Comparison of ENCODE assay signal across 29 cellular contexts in the genomic region with DNA sequence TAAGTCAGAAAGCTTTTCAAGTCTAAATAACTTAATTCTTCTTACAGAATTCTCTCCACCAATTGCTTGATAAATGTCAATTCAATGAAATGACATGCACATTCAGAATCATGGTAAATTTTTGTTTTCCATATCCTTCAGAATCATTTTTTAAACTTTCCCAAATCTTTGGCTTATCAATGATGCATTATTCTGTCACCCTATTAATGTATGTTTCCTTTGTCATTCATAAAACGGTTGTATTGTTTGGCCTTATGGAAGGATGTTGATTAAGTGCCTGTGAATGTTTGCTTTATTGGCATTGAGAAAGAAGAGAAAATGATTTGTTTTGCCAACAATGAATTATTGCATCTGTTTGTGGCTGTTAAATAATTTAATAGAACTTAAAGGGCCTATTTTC.
"Had no signal": no experiment of that assay in that cellular context is flagged by ENCODE, and none has a peak within 500 bp of the region (broad histone marks: within the 10 kb centered on the region; RNA-seq: fewer than 3 reads in every experiment).

No MANE protein-coding gene starts in this region.

- H3K36me3 ChIP-seq: stomach, suprapubic skin, thoracic aorta, thyroid gland, tibial artery, tibial nerve, transverse colon, upper lobe of left lung, upper lobe of right lung, uterus, vagina had no signal

- H3K36me3 Mint-ChIP-seq: stimulated activated effector memory CD8-positive, alpha-beta T cell treated with anti-CD3 and anti-CD28 coated beads, Interleukin-12 subunit alpha, Interleukin-12 subunit beta, amount 100 ng/mL, for 72 hours; stimulated activated memory B cell treated with anti-CD40 and anti-IgM and Interleukin-4, amounts not matched to agents 10 μg/mL and 1 μg/mL and 100 μg/mL, for 72 hours; stimulated activated naive B cell treated with anti-CD40 and anti-IgM and Interleukin-4, amounts not matched to agents 10 μg/mL and 1 μg/mL and 100 μg/mL, for 72 hours; type B pancreatic cell had no signal

- ATAC-seq: stimulated activated effector memory CD8-positive, alpha-beta T cell treated with anti-CD3 and anti-CD28 coated beads, Interleukin-12 subunit alpha, Interleukin-12 subunit beta, amount 100 ng/mL, for 72 hours; stimulated activated memory B cell treated with anti-CD40 and anti-IgM and Interleukin-4, amounts not matched to agents 10 μg/mL and 1 μg/mL and 100 μg/mL, for 72 hours; stimulated activated naive B cell treated with anti-CD40 and anti-IgM and Interleukin-4, amounts not matched to agents 10 μg/mL and 1 μg/mL and 100 μg/mL, for 72 hours; stimulated activated naive CD8-positive, alpha-beta T cell treated with anti-CD3 and anti-CD28 coated beads, Interleukin-15, amount 100 ng/mL, for 72 hours; stimulated activated naive CD8-positive, alpha-beta T cell treated with anti-CD3 and anti-CD28 coated beads, Interleukin-15, Interleukin-2, amounts not matched to agents 100 U/mL and 50 U/mL, for 24 hours; upper lobe of right lung had no signal

- H3K27me3 Mint-ChIP-seq: stimulated activated memory B cell treated with anti-CD40 and anti-IgM and Interleukin-4, amounts not matched to agents 10 μg/mL and 1 μg/mL and 100 μg/mL, for 72 hours; stimulated activated naive B cell treated with anti-CD40 and anti-IgM and Interleukin-4, amounts not matched to agents 10 μg/mL and 1 μg/mL and 100 μg/mL, for 72 hours; stimulated activated naive CD8-positive, alpha-beta T cell treated with anti-CD3 and anti-CD28 coated beads, Interleukin-15, amount 100 ng/mL, for 72 hours; stimulated activated naive CD8-positive, alpha-beta T cell treated with anti-CD3 and anti-CD28 coated beads, Interleukin-15, Interleukin-2, amounts not matched to agents 100 ng/mL and 50 ng/mL, for 24 hours; type B pancreatic cell had no signal

- H3K4me1 ChIP-seq: suprapubic skin, testis, thyroid gland, tibial nerve, transverse colon, upper lobe of left lung, upper lobe of right lung, uterus, vagina had no signal

- H3K9me3 ChIP-seq: stomach, suprapubic skin, testis, thoracic aorta, thyroid gland, tibial artery, tibial nerve, transverse colon, upper lobe of left lung, upper lobe of right lung, uterus, vagina had no signal

- H3K9me3 Mint-ChIP-seq: stimulated activated effector memory CD8-positive, alpha-beta T cell treated with anti-CD3 and anti-CD28 coated beads, Interleukin-12 subunit alpha, Interleukin-12 subunit beta, amount 100 ng/mL, for 72 hours; stimulated activated memory B cell treated with anti-CD40 and anti-IgM and Interleukin-4, amounts not matched to agents 10 μg/mL and 1 μg/mL and 100 μg/mL, for 72 hours; stimulated activated naive B cell treated with anti-CD40 and anti-IgM and Interleukin-4, amounts not matched to agents 10 μg/mL and 1 μg/mL and 100 μg/mL, for 72 hours; stimulated activated naive CD8-positive, alpha-beta T cell treated with anti-CD3 and anti-CD28 coated beads, Interleukin-15, amount 100 ng/mL, for 72 hours; stimulated activated naive CD8-positive, alpha-beta T cell treated with anti-CD3 and anti-CD28 coated beads, Interleukin-15, Interleukin-2, amounts not matched to agents 100 ng/mL and 50 ng/mL, for 24 hours; type B pancreatic cell had no signal

- H3K4me3 ChIP-seq: stomach, suprapubic skin, testis, thoracic aorta, thyroid gland, tibial artery, tibial nerve, transverse colon, upper lobe of left lung, upper lobe of right lung, uterus, vagina had no signal

- H3K27me3 ChIP-seq: stomach, suprapubic skin, testis, thyroid gland, tibial artery, tibial nerve, transverse colon, upper lobe of left lung, upper lobe of right lung, uterus, vagina had no signal

- H3K27ac ChIP-seq: stomach, suprapubic skin, testis, thoracic aorta, thyroid gland, tibial artery, tibial nerve, transverse colon, upper lobe of left lung, upper lobe of right lung, uterus, vagina had no signal

- H3K4me3 Mint-ChIP-seq: stimulated activated effector memory CD8-positive, alpha-beta T cell treated with anti-CD3 and anti-CD28 coated beads, Interleukin-12 subunit alpha, Interleukin-12 subunit beta, amount 100 ng/mL, for 72 hours; stimulated activated memory B cell treated with anti-CD40 and anti-IgM and Interleukin-4, amounts not matched to agents 10 μg/mL and 1 μg/mL and 100 μg/mL, for 72 hours; stimulated activated naive B cell treated with anti-CD40 and anti-IgM and Interleukin-4, amounts not matched to agents 10 μg/mL and 1 μg/mL and 100 μg/mL, for 72 hours; stimulated activated naive CD8-positive, alpha-beta T cell treated with anti-CD3 and anti-CD28 coated beads, Interleukin-15, amount 100 ng/mL, for 72 hours; stimulated activated naive CD8-positive, alpha-beta T cell treated with anti-CD3 and anti-CD28 coated beads, Interleukin-15, Interleukin-2, amounts not matched to agents 100 ng/mL and 50 ng/mL, for 24 hours; type B pancreatic cell had no signal

- FAIRE-seq: urothelium cell line had no signal

- H3K27ac Mint-ChIP-seq: stimulated activated effector memory CD8-positive, alpha-beta T cell treated with anti-CD3 and anti-CD28 coated beads, Interleukin-12 subunit alpha, Interleukin-12 subunit beta, amount 100 ng/mL, for 72 hours; stimulated activated memory B cell treated with anti-CD40 and anti-IgM and Interleukin-4, amounts not matched to agents 10 μg/mL and 1 μg/mL and 100 μg/mL, for 72 hours; stimulated activated naive B cell treated with anti-CD40 and anti-IgM and Interleukin-4, amounts not matched to agents 10 μg/mL and 1 μg/mL and 100 μg/mL, for 72 hours; stimulated activated naive CD8-positive, alpha-beta T cell treated with anti-CD3 and anti-CD28 coated beads, Interleukin-15, amount 100 ng/mL, for 72 hours; stimulated activated naive CD8-positive, alpha-beta T cell treated with anti-CD3 and anti-CD28 coated beads, Interleukin-15, Interleukin-2, amounts not matched to agents 100 ng/mL and 50 ng/mL, for 24 hours; type B pancreatic cell had no signal

- H3K4me1 Mint-ChIP-seq: stimulated activated effector memory CD8-positive, alpha-beta T cell treated with anti-CD3 and anti-CD28 coated beads, Interleukin-12 subunit alpha, Interleukin-12 subunit beta, amount 100 ng/mL, for 72 hours; stimulated activated memory B cell treated with anti-CD40 and anti-IgM and Interleukin-4, amounts not matched to agents 10 μg/mL and 1 μg/mL and 100 μg/mL, for 72 hours; stimulated activated naive B cell treated with anti-CD40 and anti-IgM and Interleukin-4, amounts not matched to agents 10 μg/mL and 1 μg/mL and 100 μg/mL, for 72 hours had no signal

- DNase-seq: stimulated activated CD4-positive, alpha-beta T cell treated with anti-CD3 and anti-CD28 coated beads, Interleukin-2, amount 100 ng/mL, for 48 hours; stimulated activated CD4-positive, alpha-beta T cell treated with anti-CD3 and anti-CD28 coated beads, Interleukin-4, amount 100 ng/mL, for 1 hour; stimulated activated CD4-positive, alpha-beta T cell treated with anti-CD3 and anti-CD28 coated beads, Interleukin-4, amount 100 ng/mL, for 24 hours; stimulated activated CD4-positive, alpha-beta T cell treated with anti-CD3 and anti-CD28 coated beads, Interleukin-4, amount 100 ng/mL, for 4 hours; stimulated activated CD8-positive, alpha-beta memory T cell treated with anti-CD3 and anti-CD28 coated beads, Interleukin-4, amount 100 ng/mL, for 48 hours; stimulated activated naive B cell treated with anti-CD40 and anti-IgM and Interleukin-4, amounts not matched to agents 10 μg/mL and 1 μg/mL and 100 μg/mL, for 72 hours; stimulated activated naive CD4-positive, alpha-beta T cell; stimulated activated naive CD4-positive, alpha-beta T cell treated with Interleukin-2 at 50 U/mL for 16 hours; stimulated activated naive CD8-positive, alpha-beta T cell treated with anti-CD3 and anti-CD28 coated beads, Interleukin-15, amount 100 ng/mL, for 72 hours; stimulated activated naive CD8-positive, alpha-beta T cell treated with anti-CD3 and anti-CD28 coated beads, Interleukin-15, Interleukin-2, amounts not matched to agents 100 U/mL and 50 U/mL, for 24 hours; stomach; substantia nigra; testis; thyroid gland; tibial artery; transverse colon; trophoblast cell; upper lobe of left lung; upper lobe of right lung; uterus had no signal
